8 cellular contexts compared by ENCODE assay signal in the genomic region with DNA sequence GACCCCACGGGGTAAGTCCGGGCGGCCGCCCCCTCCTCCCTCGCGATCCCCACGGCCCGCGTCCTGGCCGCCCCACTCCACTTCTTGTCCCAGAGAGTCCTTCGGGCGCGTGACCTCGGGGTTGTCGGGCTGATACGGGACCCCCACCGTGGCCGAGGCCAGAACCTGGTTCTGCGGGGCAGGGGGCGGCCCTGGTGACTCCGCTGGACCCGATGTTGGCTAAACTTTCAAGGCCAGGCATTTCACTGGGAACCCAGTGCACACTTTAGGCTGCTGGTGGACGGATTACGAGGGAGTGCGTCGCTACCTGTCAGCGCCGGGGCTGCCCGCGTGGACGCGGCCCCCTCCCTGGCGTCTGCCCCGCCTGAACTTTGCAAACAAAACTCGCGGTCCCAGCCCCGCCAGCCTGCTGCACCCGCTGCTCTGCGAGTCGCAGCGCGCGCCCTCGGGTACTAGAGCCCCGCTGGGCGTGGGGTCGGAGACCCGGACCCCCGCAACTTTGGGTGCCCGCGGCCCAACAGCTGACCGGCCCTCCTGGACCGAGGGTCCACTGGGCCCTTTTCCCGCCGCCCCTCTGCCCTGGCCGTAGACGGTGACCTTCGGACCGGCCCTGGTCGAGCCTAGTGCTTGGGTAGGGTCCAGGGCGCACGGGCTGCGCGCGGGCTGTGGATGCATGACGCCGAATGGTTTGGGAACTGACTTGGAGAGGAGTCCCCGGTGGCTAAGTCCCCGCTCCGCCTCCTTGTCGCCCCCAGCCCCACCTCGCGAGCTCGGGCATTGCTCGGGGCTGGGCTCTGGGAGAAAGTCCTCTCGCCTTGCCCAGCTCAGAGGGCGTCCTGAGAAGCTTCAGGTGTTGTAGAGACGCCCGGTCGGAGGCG. TPM values are rescaled to one million over a fixed set of nuclear protein-coding genes. Genes with fewer than 3 reads are reported as not detected.
A peak's percentile ranks its signal among the peaks of the same experiment; 100 is the strongest.
DNase-seq lines count a peak whose midpoint lies in the region; ATAC-seq, FAIRE-seq and TF ChIP-seq lines count a peak whose summit lies in the region.

No MANE protein-coding gene starts in this region.

- peak overlapping the region; percentile 93 for H3K9ac ChIP-seq in adipocyte (ENCODE audit: low read length)

- no peak for TF ChIP-seq RAD21 in Ishikawa (IDR thresholded peaks at IDR 0.05; ENCODE audit: low read depth)

- WGBS in small intestine, 3 donors, result 3 to 6% (median 4%) methylated on average over 73 to 81 of the region's 81 CpGs

- TF ChIP-seq EP300 in Ishikawa (IDR thresholded peaks at IDR 0.05; ENCODE audit: borderline replicate concordance), result no peak

- H3K27me3 ChIP-seq in adipocyte (replicated peaks; ENCODE audit: control insufficient read depth, insufficient read depth, low read length) (no peaks in the 10 kb centered on the region), small intestine (ENCODE audit: control insufficient read depth in 2 of 2, insufficient read depth in 2 of 2, low read length in 2 of 2) (no peaks in the 10 kb centered on the region)

- ATAC-seq in GM19463 (IDR thresholded peaks at IDR 0.05; ENCODE audit: unreplicated experiment), result peak; percentile 33

- H3K4me1 ChIP-seq in adipocyte (ENCODE audit: control insufficient read depth, insufficient read depth, low read length), result peaks cover 18% of the 10 kb centered on the region
- H3K4me1 ChIP-seq in small intestine (ENCODE audit: control insufficient read depth in 2 of 2, insufficient read depth in 1 of 2, low read depth in 1 of 2, low read length in 1 of 2), result peaks cover 0 to 10% of the 10 kb centered on the region in 2 donors

- no peaks in the 10 kb centered on the region for H3K9me3 ChIP-seq in adipocyte (ENCODE audit: control insufficient read depth, low read length)
- H3K9me3 ChIP-seq in iPS-18c (ENCODE audit: control insufficient read depth, insufficient read depth, low read length), result no peaks in the 10 kb centered on the region
- no peaks in the 10 kb centered on the region for H3K9me3 ChIP-seq in small intestine (ENCODE audit: control insufficient read depth, low read depth)

- DNase-seq in adipocyte (ENCODE audit: low read depth) (peak; percentile 47), small intestine (peak; percentile 33), NCI-H2081 treated with DMSO at 0.1 percent for 48 hours (lab: John Stamatoyannopoulos, UW) (no peak), NCI-H1436 treated with DMSO at 0.1 percent for 48 hours (lab: John Stamatoyannopoulos, UW) (no peak)
- no peak for DNase-seq in effector CD8-positive, alpha-beta T cell (lab: John Stamatoyannopoulos, UW)

- FAIRE-seq in small intestine (lab: Jason Lieb, UNC), result no peak

- H3K4me3 ChIP-seq in adipocyte (ENCODE audit: low read length), result peak overlapping the region; percentile 87
- peak overlapping the region; percentile 67 for H3K4me3 ChIP-seq in iPS-18c (ENCODE audit: insufficient read depth, low read depth, low read length)
- peak overlapping the region; percentile 81 to 83 for H3K4me3 ChIP-seq in small intestine (ENCODE audit: low read depth in 1 of 2, low read length in 2 of 2)

- H3K36me3 ChIP-seq in adipocyte (ENCODE audit: control insufficient read depth, insufficient read depth, low read length, severe bottlenecking), result no peaks in the 10 kb centered on the region
- H3K36me3 ChIP-seq in small intestine (ENCODE audit: control insufficient read depth in 2 of 2, insufficient read depth in 2 of 2, low read length in 2 of 2), result no peaks in the 10 kb centered on the region

- peak overlapping the region; percentile 81 to 88 for H3K27ac ChIP-seq in small intestine (ENCODE audit: low read depth in 1 of 2, low read length in 1 of 2)

TF ChIP-seq in Ishikawa, 13 proteins besides CTCF, POLR2A, EP300 and RAD21:
- TF ChIP-seq CREB1 (IDR thresholded peaks at IDR 0.05; ENCODE audit: low read depth), result no peak
- TF ChIP-seq EGR1 (IDR thresholded peaks at IDR 0.05), result no peak
- TF ChIP-seq FOXM1 (IDR thresholded peaks at IDR 0.05; ENCODE audit: borderline replicate concordance, low read depth), result no peak
- TF ChIP-seq, protein P1, sequence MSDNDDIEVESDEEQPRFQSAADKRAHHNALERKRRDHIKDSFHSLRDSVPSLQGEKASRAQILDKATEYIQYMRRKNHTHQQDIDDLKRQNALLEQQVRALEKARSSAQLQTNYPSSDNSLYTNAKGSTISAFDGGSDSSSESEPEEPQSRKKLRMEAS (IDR thresholded peaks at IDR 0.05), result peak; percentile 17; the same call in 1 of the 2 replicates
- TF ChIP-seq, protein P2, sequence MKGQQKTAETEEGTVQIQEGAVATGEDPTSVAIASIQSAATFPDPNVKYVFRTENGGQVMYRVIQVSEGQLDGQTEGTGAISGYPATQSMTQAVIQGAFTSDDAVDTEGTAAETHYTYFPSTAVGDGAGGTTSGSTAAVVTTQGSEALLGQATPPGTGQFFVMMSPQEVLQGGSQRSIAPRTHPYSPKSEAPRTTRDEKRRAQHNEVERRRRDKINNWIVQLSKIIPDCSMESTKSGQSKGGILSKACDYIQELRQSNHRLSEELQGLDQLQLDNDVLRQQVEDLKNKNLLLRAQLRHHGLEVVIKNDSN (IDR thresholded peaks at IDR 0.05), result no peak
- TF ChIP-seq CEBPB (IDR thresholded peaks at IDR 0.05), result no peak
- TF ChIP-seq TAF1 (IDR thresholded peaks at IDR 0.05; ENCODE audit: low read depth), result no peak
- TF ChIP-seq YY1 (IDR thresholded peaks at IDR 0.05; ENCODE audit: low read depth), result no peak
- TF ChIP-seq ZBTB7A (IDR thresholded peaks at IDR 0.05; ENCODE audit: low read depth), result 0 out of 2 replicates have a peak, but pooled peaks have one; percentile 8
TF ChIP-seq in Ishikawa: peak in this region for 2.

RNA-seq across cellular contexts. Expression of a gene that starts 0.6 kb away (rescaled TPM):
- polyA plus RNA-seq in small intestine, result 10 to 100 TPM in 1 of 3 donors, 1 to 10 TPM in 2; 1.8 to 14.7 (median 9.5) TPM

Comparison
In these comparisons a context has a peak if more than half of its experiments do, and no peak if none do; other contexts are left out.
1. DNase-seq: peak in adipocyte (single experiment) and small intestine (single experiment); none in effector CD8-positive, alpha-beta T cell (single experiment), NCI-H2081 treated with DMSO at 0.1 percent for 48 hours (single experiment) and NCI-H1436 treated with DMSO at 0.1 percent for 48 hours (single experiment).
2. Peak in every context shown above with its lines, with median percentiles within 50 percentile points of each other: H3K4me3 ChIP-seq.